Comparison of ENCODE assay signal across 11 cellular contexts in genomic region chr16:46828943-46829342, GRCh38. TPM values are rescaled to one million over a fixed set of nuclear protein-coding genes. Genes with fewer than 3 reads are reported as not detected.
A peak's percentile ranks its signal among the peaks of the same experiment; 100 is the strongest.
DNase-seq lines count a peak whose midpoint lies in the region; ATAC-seq and TF ChIP-seq lines count a peak whose summit lies in the region.
"Had no signal": no experiment of that assay in that cellular context is flagged by ENCODE, and none has a peak within 500 bp of the region (broad histone marks: within the 10 kb centered on the region; RNA-seq: fewer than 3 reads in every experiment).

No MANE protein-coding gene starts in this region.

- H3K36me3 Mint-ChIP-seq in activated CD8-positive, alpha-beta memory T cell treated with anti-CD3 and anti-CD28 coated beads, Interleukin-2, amount 10 ng/mL, durations not matched to agents 7 days and 5 days = peaks cover 12% of the 10 kb centered on the region
- peaks cover 12% of the 10 kb centered on the region for H3K36me3 Mint-ChIP-seq in stimulated activated memory B cell treated with anti-CD40 and anti-IgM and Interleukin-4, amounts not matched to agents 10 μg/mL and 1 μg/mL and 100 μg/mL, for 72 hours

- peaks cover 40% of the 10 kb centered on the region for H3K4me1 Mint-ChIP-seq in activated CD8-positive, alpha-beta memory T cell treated with anti-CD3 and anti-CD28 coated beads, Interleukin-2, amount 10 ng/mL, durations not matched to agents 7 days and 5 days
- H3K4me1 Mint-ChIP-seq in stimulated activated memory B cell treated with anti-CD40 and anti-IgM and Interleukin-4, amounts not matched to agents 10 μg/mL and 1 μg/mL and 100 μg/mL, for 72 hours = peaks cover 64% of the 10 kb centered on the region

- peak overlapping the region; percentile 98 for H3K27ac Mint-ChIP-seq in activated CD8-positive, alpha-beta memory T cell treated with anti-CD3 and anti-CD28 coated beads, Interleukin-2, amount 10 ng/mL, durations not matched to agents 7 days and 5 days
- peak overlapping the region; percentile 46 for H3K27ac Mint-ChIP-seq in stimulated activated memory B cell treated with anti-CD40 and anti-IgM and Interleukin-4, amounts not matched to agents 10 μg/mL and 1 μg/mL and 100 μg/mL, for 72 hours

- intact Hi-C loops in posterior vena cava (cut with DNase I) = no loop called here
- intact Hi-C loops in right cardiac atrium (cut with DNase I) = no loop called here

- H3K27ac ChIP-seq in right cardiac atrium (ENCODE audit: low read length) = no peak overlapping the region

- WGBS in right cardiac atrium = 99% methylated on average over 2 of the region's 2 CpGs

- no peak for DNase-seq in activated CD8-positive, alpha-beta memory T cell treated with anti-CD3 and anti-CD28 coated beads, Interleukin-2, amount 10 ng/mL, durations not matched to agents 7 days and 5 days
- no peak for DNase-seq in activated CD8-positive, alpha-beta memory T cell treated with anti-CD3 and anti-CD28 coated beads for 24 hours
- DNase-seq in SK-N-DZ (ENCODE audit: low spot score) = peak; percentile 25
- DNase-seq in fibroblast of pulmonary artery (ENCODE audit: low read depth) = no peak
- DNase-seq in posterior vena cava (ENCODE audit: low spot score) = no peak
- DNase-seq in right cardiac atrium = no peak
- DNase-seq in GDM1 (lab: John Stamatoyannopoulos, UW) = no peak
- DNase-seq: NCI-H2081; stimulated activated naive CD4-positive, alpha-beta T cell treated with Interleukin-2 at 50 U/mL for 16 hours had no signal

- CTCF ChIA-PET in activated CD8-positive, alpha-beta memory T cell treated with anti-CD3 and anti-CD28 coated beads, Interleukin-2, amount 10 ng/mL, durations not matched to agents 7 days and 5 days (lab: Charles Lee) = interaction anchor here (1.0 to 1.6 kb wide), 4 partner anchors 15 to 155 kb away, joined by 3 to 4 read pairs (median 4); no protein-coding TSS in a partner anchor

- no peaks in the 10 kb centered on the region for H3K4me1 ChIP-seq in right cardiac atrium (ENCODE audit: control insufficient read depth, insufficient read depth, low read length)

- no peak for ATAC-seq in activated CD8-positive, alpha-beta memory T cell treated with anti-CD3 and anti-CD28 coated beads, Interleukin-2, amount 10 ng/mL, durations not matched to agents 7 days and 5 days
- ATAC-seq in stimulated activated memory B cell treated with anti-CD40 and anti-IgM and Interleukin-4, amounts not matched to agents 10 μg/mL and 1 μg/mL and 100 μg/mL, for 72 hours = no peak
- no peak for ATAC-seq in right cardiac atrium

- no peaks in the 10 kb centered on the region for H3K9me3 ChIP-seq in right cardiac atrium (ENCODE audit: control insufficient read depth, low read length)
- H3K9me3 ChIP-seq: ascending aorta had no signal

- H3K9me3 Mint-ChIP-seq in activated CD8-positive, alpha-beta memory T cell treated with anti-CD3 and anti-CD28 coated beads, Interleukin-2, amount 10 ng/mL, durations not matched to agents 7 days and 5 days (ENCODE audit: low read depth) = no peaks in the 10 kb centered on the region
- H3K9me3 Mint-ChIP-seq in stimulated activated memory B cell treated with anti-CD40 and anti-IgM and Interleukin-4, amounts not matched to agents 10 μg/mL and 1 μg/mL and 100 μg/mL, for 72 hours = no peaks in the 10 kb centered on the region

- H3K27me3 Mint-ChIP-seq in activated CD8-positive, alpha-beta memory T cell treated with anti-CD3 and anti-CD28 coated beads, Interleukin-2, amount 10 ng/mL, durations not matched to agents 7 days and 5 days = peaks cover 9% of the 10 kb centered on the region
- no peaks in the 10 kb centered on the region for H3K27me3 Mint-ChIP-seq in stimulated activated memory B cell treated with anti-CD40 and anti-IgM and Interleukin-4, amounts not matched to agents 10 μg/mL and 1 μg/mL and 100 μg/mL, for 72 hours

- H3K4me3 Mint-ChIP-seq in activated CD8-positive, alpha-beta memory T cell treated with anti-CD3 and anti-CD28 coated beads, Interleukin-2, amount 10 ng/mL, durations not matched to agents 7 days and 5 days = peak overlapping the region; percentile 99
- peak overlapping the region; percentile 95 for H3K4me3 Mint-ChIP-seq in stimulated activated memory B cell treated with anti-CD40 and anti-IgM and Interleukin-4, amounts not matched to agents 10 μg/mL and 1 μg/mL and 100 μg/mL, for 72 hours

- no peaks in the 10 kb centered on the region for H3K27me3 ChIP-seq in right cardiac atrium (ENCODE audit: control insufficient read depth, insufficient read depth)
- H3K27me3 ChIP-seq: ascending aorta had no signal

- peak overlapping the region; percentile 87 for H3K4me3 ChIP-seq in fibroblast of pulmonary artery (replicated peaks; ENCODE audit: low read depth, low read length)
- H3K4me3 ChIP-seq in right cardiac atrium (ENCODE audit: low read length) = no peak overlapping the region

- TF ChIP-seq CTCF in fibroblast of pulmonary artery (IDR thresholded peaks at IDR 0.05; ENCODE audit: low read length, missing control alignments) = no peak

RNA-seq across cellular contexts. Expression of gene C16orf87, which starts 2.0 kb away (rescaled TPM):
- total RNA-seq in activated CD8-positive, alpha-beta memory T cell treated with anti-CD3 and anti-CD28 coated beads, Interleukin-2, amount 10 ng/mL, durations not matched to agents 7 days and 5 days = 10 to 100 TPM; 13.3 to 19.1 TPM
- polyA plus RNA-seq in SK-N-DZ (2014; cell fraction: cytosol; rRNA removed) = 18.5 and 20.8 TPM in 2 replicates
- 11.9 and 14.3 TPM in 2 replicates for polyA plus RNA-seq in SK-N-DZ (2014; cell fraction: nucleus; rRNA removed)
- total RNA-seq in posterior vena cava = 1 to 10 TPM; 6.4 to 9.4 TPM
- total RNA-seq in right cardiac atrium = 10 to 100 TPM; 12.0 to 16.7 (median 14.7) TPM
- 7.5 TPM for polyA plus RNA-seq in right cardiac atrium

RNA-seq across cellular contexts. Expression of gene GPT2, which starts 55.2 kb away (rescaled TPM):
- 10 to 100 TPM in 1 of 2 experiments, 1 to 10 TPM in 1; 9.6 to 21.4 TPM for total RNA-seq in activated CD8-positive, alpha-beta memory T cell treated with anti-CD3 and anti-CD28 coated beads, Interleukin-2, amount 10 ng/mL, durations not matched to agents 7 days and 5 days
- 48.0 and 48.4 TPM in 2 replicates for polyA plus RNA-seq in SK-N-DZ (2014; cell fraction: cytosol; rRNA removed)
- polyA plus RNA-seq in SK-N-DZ (2014; cell fraction: nucleus; rRNA removed) = 39.8 and 41.3 TPM in 2 replicates
- total RNA-seq in posterior vena cava (1 to 10 TPM; 3.3 to 4.5 TPM), right cardiac atrium (1 to 10 TPM; 4.0 to 5.8 (median 4.6) TPM)
- 6.8 TPM for polyA plus RNA-seq in right cardiac atrium
